ENCODE assay signal across 15 cellular contexts in genomic region chr6:154661751-154662150, GRCh38.
"Had no signal": no experiment of that assay in that cellular context is flagged by ENCODE, and none has a peak within 500 bp of the region (broad histone marks: within the 10 kb centered on the region; RNA-seq: fewer than 3 reads in every experiment).

No MANE protein-coding gene starts in this region.

- ATAC-seq: activated CD8-positive, alpha-beta memory T cell treated with anti-CD3 and anti-CD28 coated beads, Interleukin-2, amount 10 ng/mL, durations not matched to agents 7 days and 5 days; activated naive CD4-positive, alpha-beta T cell treated with anti-CD3 and anti-CD28 coated beads, Interleukin-2, amount 50 U/mL, for 72 hours; activated T-cell treated with anti-CD3 and anti-CD28 coated beads, Interleukin-2, amount 50 U/mL, for 4 hours; body of pancreas; gastroesophageal sphincter; left ventricle myocardium superior; stimulated activated naive CD8-positive, alpha-beta T cell treated with anti-CD3 and anti-CD28 coated beads, Interleukin-15, Interleukin-2, amounts not matched to agents 100 U/mL and 50 U/mL, for 24 hours had no signal

- DNase-seq: activated CD4-positive, alpha-beta T cell treated with anti-CD3 and anti-CD28 coated beads for 1 hour; activated CD4-positive, alpha-beta T cell treated with anti-CD3 and anti-CD28 coated beads, Interleukin-2, amount 50 U/mL, for 48 hours; activated CD8-positive, alpha-beta memory T cell treated with anti-CD3 and anti-CD28 coated beads, Interleukin-2, amount 10 ng/mL, durations not matched to agents 7 days and 5 days; activated effector memory CD4-positive, alpha-beta T cell treated with anti-CD3 and anti-CD28 coated beads, Interleukin-2, amount 50 U/mL, for 16 hours; activated T-cell treated with anti-CD3 and anti-CD28 coated beads, Interleukin-2, amount 50 U/mL, for 4 hours; amniotic stem cell; body of pancreas; kidney; left ventricle myocardium superior; nephron progenitor cell; stimulated activated CD4-positive, alpha-beta T cell treated with anti-CD3 and anti-CD28 coated beads, Interleukin-4, amount 100 ng/mL, for 1 hour; stimulated activated CD8-positive, alpha-beta memory T cell treated with anti-CD3 and anti-CD28 coated beads, Interleukin-4, amount 100 ng/mL, for 48 hours; stimulated activated naive CD8-positive, alpha-beta T cell treated with anti-CD3 and anti-CD28 coated beads, Interleukin-15, Interleukin-2, amounts not matched to agents 100 U/mL and 50 U/mL, for 24 hours had no signal
